Comparison of ENCODE assay signal across 1 cellular context in genomic region chr10:119285495-119286267, GRCh38.
TF ChIP-seq lines count a peak whose summit lies in the region.

No MANE protein-coding gene starts in this region.

TF ChIP-seq in SK-N-SH treated with all-trans-retinoic acid at 6 μM for 48 hours, 23 proteins besides CTCF, POLR2A, EP300 and RAD21 (continued from another document):
- TF ChIP-seq POU6F1 (CRISPR knock-in tag; IDR thresholded peaks at IDR 0.05; ENCODE audit: borderline replicate concordance, low read depth) (no peak), CSDC2 (CRISPR knock-in tag; IDR thresholded peaks at IDR 0.05) (no peak), ESRRG (CRISPR knock-in tag; IDR thresholded peaks at IDR 0.05) (no peak), ISL1 (CRISPR knock-in tag; IDR thresholded peaks at IDR 0.05) (no peak), BACH2 (CRISPR knock-in tag; IDR thresholded peaks at IDR 0.05; ENCODE audit: borderline replicate concordance) (no peak), ZNF565 (CRISPR knock-in tag; conservative IDR thresholded peaks at IDR 0.05; ENCODE audit: low read depth) (no peak)
